Comparison of ENCODE assay signal across 8 cellular contexts in the genomic region with DNA sequence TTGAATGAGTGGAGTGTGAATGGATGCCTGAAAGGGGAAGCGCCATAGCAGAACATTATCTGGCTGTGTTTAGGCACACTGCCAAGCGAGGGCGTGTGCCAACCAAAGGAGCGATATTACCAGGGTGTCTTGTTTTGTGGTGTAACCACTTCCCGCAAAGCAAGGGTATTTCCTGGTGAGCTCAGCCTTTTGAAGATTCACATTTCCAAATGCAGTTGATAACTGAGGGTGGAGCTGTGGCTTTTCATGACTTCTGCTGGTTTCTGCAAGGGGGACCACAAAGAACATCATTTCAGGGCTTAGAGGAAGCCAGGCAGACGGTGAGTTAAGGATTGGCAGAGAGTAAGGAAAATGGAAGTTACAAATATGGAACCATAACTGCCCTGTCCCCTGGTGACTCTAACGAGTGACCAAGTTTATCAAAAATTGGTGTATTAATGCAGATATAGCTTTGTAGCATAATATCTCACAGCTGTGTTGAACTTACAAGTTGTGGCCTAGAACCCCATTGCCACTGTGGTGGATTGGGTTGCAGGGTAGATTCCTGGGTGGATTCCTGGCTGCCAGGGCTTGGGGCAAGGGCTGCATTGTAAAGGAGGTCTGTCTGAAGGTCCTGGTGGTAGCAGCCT.
DNase-seq lines count a peak whose midpoint lies in the region; ATAC-seq and TF ChIP-seq lines count a peak whose summit lies in the region.

No MANE protein-coding gene starts in this region.

- peaks cover 0 to 50% (median 7%) of the 10 kb centered on the region in 3 donors for H3K4me1 ChIP-seq in gastroesophageal sphincter

- H3K36me3 Mint-ChIP-seq in HFFc6 (ENCODE audit: low read depth) = no peaks in the 10 kb centered on the region

- H3K4me3 ChIP-seq in gastroesophageal sphincter = no peak overlapping the region

- no peak overlapping the region for H3K4me3 Mint-ChIP-seq in HFFc6

- H3K9me3 ChIP-seq in gastroesophageal sphincter = peaks cover 0 to 6% (median 0%) of the 10 kb centered on the region in 3 donors

- no peak overlapping the region for H3K27ac ChIP-seq in gastroesophageal sphincter

- H3K4me1 Mint-ChIP-seq in HFFc6 (ENCODE audit: low read depth) = peaks cover 14% of the 10 kb centered on the region

- no peaks in the 10 kb centered on the region for H3K36me3 ChIP-seq in gastroesophageal sphincter

- no peaks in the 10 kb centered on the region; the same call in 1 of the 2 replicates for H3K9me3 Mint-ChIP-seq in HFFc6

- no peaks in the 10 kb centered on the region for H3K27me3 ChIP-seq in gastroesophageal sphincter

- intact Hi-C loops in Right ventricle myocardium superior (cut with DNase I) = loop anchor here (10.0 kb wide), 1 partner anchor 69 kb away; no protein-coding TSS in a partner anchor

- ATAC-seq in GM18867 (IDR thresholded peaks at IDR 0.05; ENCODE audit: unreplicated experiment) (peak; percentile 76), Right ventricle myocardium superior (ENCODE audit: poor library complexity) (peak; percentile 78), gastroesophageal sphincter (no peak)

- H3K27ac Mint-ChIP-seq in HFFc6 = no peak overlapping the region

- peaks cover 10% of the 10 kb centered on the region for H3K27me3 Mint-ChIP-seq in HFFc6 (ENCODE audit: insufficient read depth)

- DNase-seq in HPDE6-E6E7 (ENCODE audit: extremely low spot score) = peak; percentile 91
- peak; percentile 26 to 38 for DNase-seq in SHP77 (lab: John Stamatoyannopoulos, UW)
- peak; percentile 72 for DNase-seq in activated T-helper 9 cell treated with anti-CD3 and anti-CD28 coated beads, Interleukin-2, amount 50 U/mL, for 16 hours (ENCODE audit: low read depth)
- peak; percentile 87 for DNase-seq in Right ventricle myocardium superior
- peak; percentile 74 for DNase-seq in stimulated activated CD4-positive, alpha-beta T cell treated with anti-CD3 and anti-CD28 coated beads, Interleukin-4, amount 100 ng/mL, for 1 hour
- DNase-seq in HFFc6 = no peak

- TF ChIP-seq CTCF in HFFc6 (IDR thresholded peaks at IDR 0.05) (no peak), gastroesophageal sphincter (IDR thresholded peaks at IDR 0.05) (no peak)

- 80 to 83% methylated on average over 3 to 7 of the region's 7 CpGs for WGBS in gastroesophageal sphincter (ENCODE audit: low coverage in 1 of 2), 2 donors

- TF ChIP-seq EP300 in gastroesophageal sphincter (IDR thresholded peaks at IDR 0.05) = no peak

- TF ChIP-seq POLR2A in gastroesophageal sphincter (IDR thresholded peaks at IDR 0.05) = no peak
